ENCODE assay signal across 17 cellular contexts in the genomic region with DNA sequence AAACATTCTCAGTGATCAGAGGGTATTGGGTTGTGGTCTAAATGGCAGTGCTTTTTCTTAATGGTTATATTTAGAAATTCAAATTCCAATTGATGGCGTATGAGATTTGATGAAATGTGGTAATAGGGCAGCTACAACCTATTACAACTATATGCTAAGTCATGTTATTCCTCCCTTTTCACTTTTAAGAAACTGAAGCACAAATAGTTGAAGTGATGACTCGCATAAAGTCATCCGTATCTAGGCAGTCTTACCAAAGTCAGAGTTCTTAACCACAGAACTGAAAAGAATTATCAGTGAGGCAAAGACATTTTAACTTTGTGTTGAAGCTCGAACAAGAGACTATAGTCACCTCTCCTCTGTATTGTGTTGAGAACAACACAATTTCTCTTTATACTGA. TPM values are rescaled to one million over a fixed set of nuclear protein-coding genes. Genes with fewer than 3 reads are reported as not detected.
A peak's percentile ranks its signal among the peaks of the same experiment; 100 is the strongest.
DNase-seq lines count a peak whose midpoint lies in the region; ATAC-seq and TF ChIP-seq lines count a peak whose summit lies in the region.
"Had no signal": no experiment of that assay in that cellular context is flagged by ENCODE, and none has a peak within 500 bp of the region (broad histone marks: within the 10 kb centered on the region; RNA-seq: fewer than 3 reads in every experiment).

No MANE protein-coding gene starts in this region.

- peaks cover 12% of the 10 kb centered on the region for H3K4me1 Mint-ChIP-seq in activated T-cell treated with anti-CD3 and anti-CD28 coated beads, Interleukin-2, amount 50 U/mL, for 72 hours (ENCODE audit: low read depth)
- peaks cover 4% of the 10 kb centered on the region for H3K4me1 Mint-ChIP-seq in type B pancreatic cell (ENCODE audit: unreplicated experiment)
- H3K4me1 Mint-ChIP-seq: nephron progenitor cell had no signal

- no peaks in the 10 kb centered on the region for H3K36me3 ChIP-seq in smooth muscle cell (ENCODE audit: low read depth)
- H3K36me3 ChIP-seq: MG63, upper lobe of left lung had no signal

- H3K36me3 Mint-ChIP-seq in activated T-cell treated with anti-CD3 and anti-CD28 coated beads, Interleukin-2, amount 50 U/mL, for 72 hours (ENCODE audit: insufficient read depth in 2 of 2) = no peaks in the 10 kb centered on the region
- no peaks in the 10 kb centered on the region for H3K36me3 Mint-ChIP-seq in type B pancreatic cell
- H3K36me3 Mint-ChIP-seq: WTC11 had no signal

- no peak for ATAC-seq in activated T-cell treated with anti-CD3 and anti-CD28 coated beads, Interleukin-2, amount 50 U/mL, for 72 hours (replicated peaks in 1 of 2)
- ATAC-seq: esophagus mucosa, WTC11 had no signal

- no peak overlapping the region for H3K27ac ChIP-seq in RWPE1
- peak overlapping the region; percentile 59 for H3K27ac ChIP-seq in smooth muscle cell (ENCODE audit: low read depth)
- H3K27ac ChIP-seq: upper lobe of left lung had no signal

- no peak overlapping the region for H3K4me3 Mint-ChIP-seq in activated T-cell treated with anti-CD3 and anti-CD28 coated beads, Interleukin-2, amount 50 U/mL, for 72 hours
- H3K4me3 Mint-ChIP-seq in type B pancreatic cell = no peak overlapping the region
- H3K4me3 Mint-ChIP-seq: nephron progenitor cell, WTC11 had no signal

- H2AFZ ChIP-seq in smooth muscle cell (ENCODE audit: low read depth) = no peak overlapping the region

- no peaks in the 10 kb centered on the region for H3K79me2 ChIP-seq in smooth muscle cell (ENCODE audit: low read depth)

- peak overlapping the region; percentile 14 for H3K27ac Mint-ChIP-seq in activated T-cell treated with anti-CD3 and anti-CD28 coated beads, Interleukin-2, amount 50 U/mL, for 72 hours
- H3K27ac Mint-ChIP-seq in type B pancreatic cell = no peak overlapping the region
- H3K27ac Mint-ChIP-seq: nephron progenitor cell, WTC11 had no signal

- H3K9ac ChIP-seq in smooth muscle cell (ENCODE audit: low read depth) = no peak overlapping the region

- H4K20me1 ChIP-seq in smooth muscle cell (ENCODE audit: low read depth) = no peaks in the 10 kb centered on the region

- no peak overlapping the region for H3K4me3 ChIP-seq in smooth muscle cell
- H3K4me3 ChIP-seq: MG63, upper lobe of left lung had no signal

- no peaks in the 10 kb centered on the region for H3F3A ChIP-seq in smooth muscle cell (ENCODE audit: low read depth)

- H3K4me2 ChIP-seq in smooth muscle cell = peak overlapping the region; percentile 26

- H3K9me3 ChIP-seq in smooth muscle cell (replicated peaks; ENCODE audit: low read depth) = no peaks in the 10 kb centered on the region
- H3K9me3 ChIP-seq: MG63, upper lobe of left lung had no signal

- H3K9me3 Mint-ChIP-seq in activated T-cell treated with anti-CD3 and anti-CD28 coated beads, Interleukin-2, amount 50 U/mL, for 72 hours = peaks cover 0 to 3% of the 10 kb centered on the region in 2 donors
- peaks cover 4% of the 10 kb centered on the region for H3K9me3 Mint-ChIP-seq in type B pancreatic cell

- DNase-seq in activated T-cell treated with anti-CD3 and anti-CD28 coated beads, Interleukin-2, amount 50 U/mL, for 72 hours = no peak
- no peak for DNase-seq in activated T-cell treated with anti-CD3 and anti-CD28 coated beads for 4 hours
- DNase-seq in RWPE1 (ENCODE audit: low spot score) = peak; percentile 63
- DNase-seq in fibroblast of gingiva (ENCODE audit: low read depth) = peak; percentile 80
- DNase-seq in smooth muscle cell (lab: John Stamatoyannopoulos, UW; ENCODE audit: unreplicated experiment) = no peak
- DNase-seq in COLO668 (lab: John Stamatoyannopoulos, UW; ENCODE audit: unreplicated experiment) = no peak
- DNase-seq in type B pancreatic cell (ENCODE audit: extremely low spot score, unreplicated experiment) = no peak
- DNase-seq in NCI-H1436 treated with DMSO at 0.1 percent for 48 hours (lab: John Stamatoyannopoulos, UW) = no peak
- DNase-seq: anterior cingulate cortex, kidney, nephron progenitor cell, SHP77 treated with DMSO at 0.1 percent for 48 hours had no signal

- H3K4me1 ChIP-seq in smooth muscle cell (ENCODE audit: low read depth) = no peaks in the 10 kb centered on the region

- no peak for TF ChIP-seq CTCF in RWPE1 (conservative IDR thresholded peaks at IDR 0.05; ENCODE audit: low read depth)
- TF ChIP-seq CTCF in smooth muscle cell (IDR thresholded peaks at IDR 0.05; ENCODE audit: borderline replicate concordance, insufficient read depth, poor library complexity, severe bottlenecking) = no peak
- TF ChIP-seq CTCF in type B pancreatic cell (conservative IDR thresholded peaks at IDR 0.05) = no peak

- no peaks in the 10 kb centered on the region for H3K27me3 Mint-ChIP-seq in activated T-cell treated with anti-CD3 and anti-CD28 coated beads, Interleukin-2, amount 50 U/mL, for 72 hours (ENCODE audit: low read depth)
- H3K27me3 Mint-ChIP-seq in type B pancreatic cell = no peaks in the 10 kb centered on the region

- CTCF ChIA-PET in RWPE1 (lab: Yijun Ruan, JAX) = interaction anchor here (1.2 to 1.3 kb wide), 2 partner anchors 37 to 443 kb away, joined by 3 to 4 read pairs; no protein-coding TSS in a partner anchor

- WGBS in smooth muscle cell (ENCODE audit: low lambda C conversion rate) = 46% methylated on average over 4 of the region's 4 CpGs

- POLR2A ChIA-PET in RWPE1 (lab: Yijun Ruan, JAX; ENCODE audit: low non-redundant PET) = no interaction called here

- no peaks in the 10 kb centered on the region for H3K27me3 ChIP-seq in smooth muscle cell (ENCODE audit: low read depth)
- H3K27me3 ChIP-seq: MG63, upper lobe of left lung had no signal

RNA-seq across cellular contexts. Expression of gene C9orf152, which starts 28.2 kb away (rescaled TPM):
- not detected for total RNA-seq in activated T-cell treated with anti-CD3 and anti-CD28 coated beads, Interleukin-2, amount 50 U/mL, for 72 hours
- total RNA-seq in smooth muscle cell (not detected in 2 replicates), type B pancreatic cell (ENCODE audit: low replicate concordance) (0.48 and 2.8 TPM in 2 replicates)
- polyA plus RNA-seq in smooth muscle cell = not detected in 2 replicates
- total RNA-seq: NCI-H460, WTC11 had no signal

Comparison
In these comparisons a context has a peak if more than half of its experiments do, and no peak if none do; other contexts are left out.
1. DNase-seq: peak in RWPE1 (single experiment) and fibroblast of gingiva (single experiment); none in activated T-cell treated with anti-CD3 and anti-CD28 coated beads, Interleukin-2, amount 50 U/mL, for 72 hours (0 of 2), activated T-cell treated with anti-CD3 and anti-CD28 coated beads for 4 hours (single experiment), smooth muscle cell (single experiment), COLO668 (single experiment), type B pancreatic cell (single experiment) and NCI-H1436 treated with DMSO at 0.1 percent for 48 hours (single experiment).